ENCODE assay signal across 10 cellular contexts in genomic region chr12:89733579-89734201, GRCh38. TPM values are rescaled to one million over a fixed set of nuclear protein-coding genes. Genes with fewer than 3 reads are reported as not detected.
DNase-seq lines count a peak whose midpoint lies in the region; ATAC-seq and TF ChIP-seq lines count a peak whose summit lies in the region.
"Had no signal": no experiment of that assay in that cellular context is flagged by ENCODE, and none has a peak within 500 bp of the region (broad histone marks: within the 10 kb centered on the region; RNA-seq: fewer than 3 reads in every experiment).

No MANE protein-coding gene starts in this region.

- in situ Hi-C loops in transverse colon (cut with MboI; ENCODE audit: low pct_ligation_motif_present in 1 of 4, low pct_unique_long_range_greater_than_20kb in 1 of 4, low sequenced_read_pairs in 3 of 4) = no loop called here

- no peak for TF ChIP-seq POLR2A in transverse colon (IDR thresholded peaks at IDR 0.05)

- intact Hi-C loops in transverse colon (cut with DNase I; ENCODE audit: low total_unique reads) = no loop called here

- H3K27me3 ChIP-seq in HL-60 (ENCODE audit: insufficient read depth, poor library complexity, severe bottlenecking) (no peaks in the 10 kb centered on the region), foreskin keratinocyte (no peaks in the 10 kb centered on the region), transverse colon (no peaks in the 10 kb centered on the region)

- TF ChIP-seq EP300 in transverse colon (IDR thresholded peaks at IDR 0.05; ENCODE audit: low read depth) = no peak

- H3K4me3 Mint-ChIP-seq in T-helper 17 cell = no peak overlapping the region

- H3K4me3 ChIP-seq in HL-60 (replicated peaks; ENCODE audit: insufficient read depth, low read length) (no peak overlapping the region), transverse colon (no peak overlapping the region)

- peak; percentile 73 for DNase-seq in AG08395 (ENCODE audit: low spot score)
- DNase-seq in HL-60 (ENCODE audit: low read depth in 1 of 2, low spot score in 1 of 2) = peak; percentile 91 to 97
- no peak for DNase-seq in T-helper 17 cell
- DNase-seq in foreskin keratinocyte = peak; percentile 93 to 97
- no peak for DNase-seq in NCI-H2107 treated with DMSO at 0.1 percent for 48 hours (lab: John Stamatoyannopoulos, UW; ENCODE audit: unreplicated experiment)
- DNase-seq in transverse colon = no peak
- no peak for DNase-seq in anterior cingulate cortex (lab: John Stamatoyannopoulos, UW)
- DNase-seq: DMS153 had no signal

- no peaks in the 10 kb centered on the region for H3K36me3 ChIP-seq in transverse colon

- no peaks in the 10 kb centered on the region for H3K9me3 ChIP-seq in T-helper 17 cell (ENCODE audit: control insufficient read depth, low read length, poor library complexity, severe bottlenecking)
- peaks cover 0 to under 1% of the 10 kb centered on the region in 2 donors for H3K9me3 ChIP-seq in transverse colon

- H3K27ac ChIP-seq in HL-60 (replicated peaks) (peak overlapping the region; percentile 33), foreskin keratinocyte (no peak overlapping the region), transverse colon (no peak overlapping the region)

- TF ChIP-seq CTCF in HL-60 (IDR thresholded peaks at IDR 0.05; ENCODE audit: insufficient read depth, low read length) = no peak
- no peak for TF ChIP-seq CTCF in foreskin keratinocyte (conservative IDR thresholded peaks at IDR 0.05)
- TF ChIP-seq CTCF in transverse colon (IDR thresholded peaks at IDR 0.05) = no peak

- H3K27ac Mint-ChIP-seq in T-helper 17 cell = no peak overlapping the region

- peaks cover 2% of the 10 kb centered on the region for H3K36me3 Mint-ChIP-seq in T-helper 17 cell (ENCODE audit: low read depth)

- 68 to 73% methylated on average over 5 of the region's 5 CpGs for WGBS in transverse colon (ENCODE audit: low coverage in 1 of 2), 2 donors

- no peaks in the 10 kb centered on the region for H3K27me3 Mint-ChIP-seq in T-helper 17 cell

- H3K4me1 Mint-ChIP-seq in T-helper 17 cell = peaks cover 12% of the 10 kb centered on the region

- ATAC-seq in T-helper 17 cell (peak; percentile 71), foreskin keratinocyte (peak; percentile 70), GM18861 (IDR thresholded peaks at IDR 0.05; ENCODE audit: unreplicated experiment) (no peak)
- ATAC-seq: esophagus mucosa had no signal

- H3K4me1 ChIP-seq in foreskin keratinocyte (peaks cover 33% of the 10 kb centered on the region), transverse colon (peaks cover 0 to 16% (median 4%) of the 10 kb centered on the region in 4 donors)

RNA-seq across cellular contexts. Expression of gene ATP2B1, which starts 25.1 kb away (rescaled TPM):
- 100 to 1,000 TPM; 123 to 158 TPM for total RNA-seq in T-helper 17 cell
- 28.0 and 32.5 TPM in 2 replicates for total RNA-seq in foreskin keratinocyte
- polyA plus RNA-seq in foreskin keratinocyte = 4.5 and 6.6 TPM in 2 replicates
- total RNA-seq in transverse colon = 100 to 1,000 TPM in 2 of 4 donors, 10 to 100 TPM in 2; 52.7 to 235 (median 104) TPM

Comparison
In these comparisons a context has a peak if more than half of its experiments do, and no peak if none do; other contexts are left out.
1. DNase-seq: peak in AG08395 (single experiment), HL-60 (2 of 2) and foreskin keratinocyte (2 of 2); none in T-helper 17 cell (0 of 3), NCI-H2107 treated with DMSO at 0.1 percent for 48 hours (single experiment), transverse colon (single experiment) and anterior cingulate cortex (0 of 58).